Comparison of ENCODE assay signal across 8 cellular contexts in the genomic region with DNA sequence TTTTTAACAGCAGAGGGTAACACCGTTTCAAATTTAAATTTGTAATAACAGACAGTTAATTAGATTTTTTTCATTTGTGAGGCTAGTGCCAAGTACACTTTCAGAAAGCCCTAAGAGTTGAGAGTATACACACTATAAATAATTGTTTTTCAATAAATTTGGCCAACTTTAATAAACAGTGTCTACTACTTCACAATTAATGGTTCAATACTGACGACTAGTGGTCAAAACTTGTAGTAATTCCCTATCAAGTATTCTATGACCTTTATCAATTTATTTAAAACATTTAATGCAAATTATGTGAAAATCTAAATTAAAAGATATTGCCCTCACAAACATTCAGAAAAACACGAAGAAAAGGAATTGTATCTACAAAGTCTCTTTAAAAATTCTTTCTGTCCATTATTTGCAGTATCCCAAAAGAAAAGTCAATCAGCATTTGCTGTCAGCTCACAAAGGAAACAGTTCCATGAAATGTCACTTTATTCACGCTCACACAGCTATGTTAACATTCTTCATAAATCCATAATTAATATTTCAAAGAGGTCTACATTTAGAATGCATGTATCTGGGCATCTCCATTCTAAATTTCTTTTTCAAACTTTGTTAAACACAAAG.
DNase-seq lines count a peak whose midpoint lies in the region; ATAC-seq and TF ChIP-seq lines count a peak whose summit lies in the region.

No MANE protein-coding gene starts in this region.

- ATAC-seq in GM18498 (IDR thresholded peaks at IDR 0.05; ENCODE audit: unreplicated experiment) (peak; percentile 56), upper lobe of left lung (ENCODE audit: low FRiP score in 2 of 2) (no peak)
- ATAC-seq in activated T-helper 17 cell treated with anti-CD3 and anti-CD28 coated beads, Interleukin-2, amount 50 U/mL, for 72 hours (replicated peaks) = no peak

- H3K27me3 ChIP-seq in Karpas-422 (ENCODE audit: low read length) = no peaks in the 10 kb centered on the region
- H3K27me3 ChIP-seq in upper lobe of left lung = no peaks in the 10 kb centered on the region

- TF ChIP-seq EP300 in upper lobe of left lung (IDR thresholded peaks at IDR 0.05) = no peak

- peaks cover 12% of the 10 kb centered on the region; the same call in 1 of the 2 replicates for H3K79me2 ChIP-seq in Karpas-422 (ENCODE audit: low read length)

- DNase-seq in AG08396 (ENCODE audit: low spot score) = peak; percentile 7
- peak; percentile 88 for DNase-seq in Karpas-422
- DNase-seq in iPS-NIHi11 (ENCODE audit: low spot score) = peak; percentile 25
- DNase-seq in upper lobe of left lung = no peak
- no peak for DNase-seq in activated CD8-positive, alpha-beta memory T cell treated with anti-CD3 and anti-CD28 coated beads, Interleukin-2, amount 50 U/mL, for 4 hours

- H3K27ac Mint-ChIP-seq in activated T-helper 17 cell treated with anti-CD3 and anti-CD28 coated beads, Interleukin-2, amount 50 U/mL, for 72 hours = no peak overlapping the region

- H3K27ac ChIP-seq in Karpas-422 (ENCODE audit: low read length) (no peak overlapping the region), upper lobe of left lung (no peak overlapping the region)

- TF ChIP-seq POLR2A in upper lobe of left lung (IDR thresholded peaks at IDR 0.05) = no peak

- H3K4me1 Mint-ChIP-seq in activated T-helper 17 cell treated with anti-CD3 and anti-CD28 coated beads, Interleukin-2, amount 50 U/mL, for 72 hours = no peaks in the 10 kb centered on the region

- no peak overlapping the region for H3K9ac ChIP-seq in Karpas-422 (ENCODE audit: low read length)

- 34 to 44% methylated on average over 4 of the region's 4 CpGs for WGBS in upper lobe of left lung, 2 donors

- H3K4me3 ChIP-seq in Karpas-422 (ENCODE audit: low read length) (no peak overlapping the region), WI38 (ENCODE audit: low read depth, low read length) (no peak overlapping the region), upper lobe of left lung (no peak overlapping the region)

- H3K9me2 ChIP-seq in Karpas-422 (replicated peaks; ENCODE audit: insufficient read depth, low read length) = no peaks in the 10 kb centered on the region

- no peaks in the 10 kb centered on the region for H3K36me3 Mint-ChIP-seq in activated T-helper 17 cell treated with anti-CD3 and anti-CD28 coated beads, Interleukin-2, amount 50 U/mL, for 72 hours (ENCODE audit: low read depth)

- peaks cover 4% of the 10 kb centered on the region; the same call in 1 of the 2 replicates for H3K9me3 ChIP-seq in Karpas-422 (ENCODE audit: low read length)
- H3K9me3 ChIP-seq in upper lobe of left lung = no peaks in the 10 kb centered on the region

- H3K4me2 ChIP-seq in Karpas-422 (ENCODE audit: low read depth, low read length, poor library complexity, severe bottlenecking) = no peak overlapping the region

- no peak overlapping the region for H2AFZ ChIP-seq in Karpas-422 (ENCODE audit: low read length)

- H3K27me3 Mint-ChIP-seq in activated T-helper 17 cell treated with anti-CD3 and anti-CD28 coated beads, Interleukin-2, amount 50 U/mL, for 72 hours = no peaks in the 10 kb centered on the region

- peak; percentile 25; the same call in 1 of the 2 replicates for TF ChIP-seq CTCF in WI38 (IDR thresholded peaks at IDR 0.05; ENCODE audit: low read depth, low read length)
- TF ChIP-seq CTCF in upper lobe of left lung (IDR thresholded peaks at IDR 0.05) = peak; percentile 9 to 67 (median 44)

- H3K36me3 ChIP-seq in Karpas-422 (ENCODE audit: insufficient read depth, low read length) = peaks cover 4% of the 10 kb centered on the region; the same call in 1 of the 2 replicates
- H3K36me3 ChIP-seq in upper lobe of left lung = no peaks in the 10 kb centered on the region

- no peak overlapping the region for H3K4me3 Mint-ChIP-seq in activated T-helper 17 cell treated with anti-CD3 and anti-CD28 coated beads, Interleukin-2, amount 50 U/mL, for 72 hours

- H3K4me1 ChIP-seq in Karpas-422 (ENCODE audit: low read length) (peaks cover 12% of the 10 kb centered on the region), upper lobe of left lung (no peaks in the 10 kb centered on the region)

- H3K9me3 Mint-ChIP-seq in activated T-helper 17 cell treated with anti-CD3 and anti-CD28 coated beads, Interleukin-2, amount 50 U/mL, for 72 hours = no peaks in the 10 kb centered on the region

- H4K20me1 ChIP-seq in Karpas-422 (ENCODE audit: insufficient read depth, low read depth, low read length) = no peaks in the 10 kb centered on the region

Comparison
In these comparisons a context has a peak if more than half of its experiments do, and no peak if none do; other contexts are left out.
1. DNase-seq: peak in AG08396 (single experiment), Karpas-422 (single experiment) and iPS-NIHi11 (single experiment); none in upper lobe of left lung (0 of 2) and activated CD8-positive, alpha-beta memory T cell treated with anti-CD3 and anti-CD28 coated beads, Interleukin-2, amount 50 U/mL, for 4 hours (single experiment).